In the genomic region with DNA sequence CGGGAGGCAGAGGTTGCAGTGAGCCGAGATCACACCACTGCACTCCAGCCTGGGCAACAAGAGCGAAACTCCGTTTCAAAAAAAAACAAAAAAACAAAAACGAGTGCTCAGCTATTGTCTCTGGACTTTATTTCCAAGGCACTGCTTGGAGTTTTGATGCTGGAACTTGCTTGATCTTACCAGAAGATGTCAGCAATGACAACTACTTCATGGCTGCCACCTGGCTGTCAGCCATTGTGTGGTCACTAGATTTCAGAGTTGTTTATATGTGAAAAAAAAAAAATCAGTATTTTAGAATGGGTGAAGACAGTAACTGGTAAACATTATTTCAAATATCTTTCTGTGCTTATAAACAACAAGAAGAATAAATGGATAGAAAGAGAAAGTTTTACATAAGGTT, we compare ENCODE assay signal across 8 cellular contexts. TPM values are rescaled to one million over a fixed set of nuclear protein-coding genes. Genes with fewer than 3 reads are reported as not detected.
A peak's percentile ranks its signal among the peaks of the same experiment; 100 is the strongest.
DNase-seq lines count a peak whose midpoint lies in the region; ATAC-seq lines count a peak whose summit lies in the region.

No MANE protein-coding gene starts in this region.

- ATAC-seq in GM18867 (IDR thresholded peaks at IDR 0.05; ENCODE audit: unreplicated experiment) (no peak), left colon (no peak)

- peak; percentile 14 for DNase-seq in activated naive CD4-positive, alpha-beta T cell treated with Interleukin-2 at 50 U/mL for 16 hours
- DNase-seq in activated naive CD4-positive, alpha-beta T cell treated with anti-CD3 and anti-CD28 coated beads, Interleukin-2, amount 50 U/mL, for 16 hours, result no peak
- DNase-seq in NAMALWA (ENCODE audit: low spot score), result peak; percentile 66
- DNase-seq in activated CD4-positive, alpha-beta T cell treated with anti-CD3 and anti-CD28 coated beads, Interleukin-2, amount 10 ng/mL, durations not matched to agents 24 days and 14 days, result peak; percentile 81
- DNase-seq in iPS-NIHi7 (ENCODE audit: extremely low spot score), result peak; percentile 69
- no peak for DNase-seq in mesenteric fat pad (ENCODE audit: low spot score)
- DNase-seq in left colon, result no peak

- H3K4me3 Mint-ChIP-seq in activated CD4-positive, alpha-beta T cell treated with anti-CD3 and anti-CD28 coated beads, Interleukin-2, amount 10 ng/mL, durations not matched to agents 24 days and 14 days, result no peak overlapping the region

- H3K27me3 Mint-ChIP-seq in activated CD4-positive, alpha-beta T cell treated with anti-CD3 and anti-CD28 coated beads, Interleukin-2, amount 10 ng/mL, durations not matched to agents 24 days and 14 days, result peaks cover 20% of the 10 kb centered on the region

- H3K36me3 Mint-ChIP-seq in activated CD4-positive, alpha-beta T cell treated with anti-CD3 and anti-CD28 coated beads, Interleukin-2, amount 10 ng/mL, durations not matched to agents 24 days and 14 days (ENCODE audit: low read depth), result no peaks in the 10 kb centered on the region

- intact Hi-C loops in activated CD4-positive, alpha-beta T cell treated with anti-CD3 and anti-CD28 coated beads, Interleukin-2, amount 10 ng/mL, durations not matched to agents 24 days and 14 days (cut with micrococcal nuclease), result no loop called here
- intact Hi-C loops in left colon (cut with DNase I, micrococcal nuclease), result no loop called here

- no peaks in the 10 kb centered on the region for H3K4me1 Mint-ChIP-seq in activated CD4-positive, alpha-beta T cell treated with anti-CD3 and anti-CD28 coated beads, Interleukin-2, amount 10 ng/mL, durations not matched to agents 24 days and 14 days

- H3K9me3 Mint-ChIP-seq in activated CD4-positive, alpha-beta T cell treated with anti-CD3 and anti-CD28 coated beads, Interleukin-2, amount 10 ng/mL, durations not matched to agents 24 days and 14 days, result no peaks in the 10 kb centered on the region

- H3K27ac Mint-ChIP-seq in activated CD4-positive, alpha-beta T cell treated with anti-CD3 and anti-CD28 coated beads, Interleukin-2, amount 10 ng/mL, durations not matched to agents 24 days and 14 days, result no peak overlapping the region

RNA-seq across cellular contexts. Expression of a gene that starts 26.3 kb away (rescaled TPM):
- 0.07 and 0.14 TPM in 2 replicates for total RNA-seq in activated CD4-positive, alpha-beta T cell treated with anti-CD3 and anti-CD28 coated beads, Interleukin-2, amount 10 ng/mL, durations not matched to agents 24 days and 14 days
- total RNA-seq in mesenteric fat pad (not detected), left colon (not detected)

RNA-seq across cellular contexts. Expression of a gene that starts 38.7 kb away (rescaled TPM):
- 36.6 and 37.2 TPM in 2 replicates for total RNA-seq in activated CD4-positive, alpha-beta T cell treated with anti-CD3 and anti-CD28 coated beads, Interleukin-2, amount 10 ng/mL, durations not matched to agents 24 days and 14 days
- 32.2 TPM for total RNA-seq in mesenteric fat pad
- total RNA-seq in left colon, result 10 to 100 TPM; 35.0 to 35.9 TPM

RNA-seq across cellular contexts. Expression of a gene that starts 44.9 kb away (rescaled TPM):
- total RNA-seq in activated CD4-positive, alpha-beta T cell treated with anti-CD3 and anti-CD28 coated beads, Interleukin-2, amount 10 ng/mL, durations not matched to agents 24 days and 14 days, result not detected in 2 replicates
- not detected for total RNA-seq in mesenteric fat pad
- not detected for total RNA-seq in left colon

Comparison
In these comparisons a context has a peak if more than half of its experiments do, and no peak if none do; other contexts are left out.
1. DNase-seq: peak in activated naive CD4-positive, alpha-beta T cell treated with Interleukin-2 at 50 U/mL for 16 hours (single experiment), NAMALWA (single experiment), activated CD4-positive, alpha-beta T cell treated with anti-CD3 and anti-CD28 coated beads, Interleukin-2, amount 10 ng/mL, durations not matched to agents 24 days and 14 days (single experiment) and iPS-NIHi7 (single experiment); none in activated naive CD4-positive, alpha-beta T cell treated with anti-CD3 and anti-CD28 coated beads, Interleukin-2, amount 50 U/mL, for 16 hours (single experiment), mesenteric fat pad (single experiment) and left colon (0 of 2).